Comparison of ENCODE assay signal across 1 cellular context in genomic region chr15:80695099-80695910, GRCh38.
TF ChIP-seq lines count a peak whose summit lies in the region.

Gene ABHD17C, plus strand, starts transcription at chr15:80695310. Its CDS starts 120 bp downstream, at chr15:80695430.

TF ChIP-seq in WTC11, 78 proteins besides CTCF, POLR2A, EP300 and RAD21 (continued from another document and continues in another):
- no peak for TF ChIP-seq ZNF532 (CRISPR knock-in tag; IDR thresholded peaks at IDR 0.05; ENCODE audit: borderline replicate concordance)
- no peak for TF ChIP-seq ZNF219 (CRISPR knock-in tag; IDR thresholded peaks at IDR 0.05; ENCODE audit: borderline replicate concordance)
- no peak for TF ChIP-seq ATF6 (CRISPR knock-in tag; IDR thresholded peaks at IDR 0.05)
- no peak for TF ChIP-seq NFATC4 (CRISPR knock-in tag; IDR thresholded peaks at IDR 0.05)
- no peak for TF ChIP-seq HMGXB4 (CRISPR knock-in tag; IDR thresholded peaks at IDR 0.05)
- TF ChIP-seq SOX15 (CRISPR knock-in tag; IDR thresholded peaks at IDR 0.05), result no peak
- TF ChIP-seq FOXP4 (CRISPR knock-in tag; IDR thresholded peaks at IDR 0.05), result no peak; the same call in 1 of the 2 replicates
- TF ChIP-seq ZNF281 (CRISPR knock-in tag; IDR thresholded peaks at IDR 0.05), result no peak
- no peak for TF ChIP-seq JAZF1 (CRISPR knock-in tag; IDR thresholded peaks at IDR 0.05)
- TF ChIP-seq AR (CRISPR knock-in tag; IDR thresholded peaks at IDR 0.05), result no peak
- no peak for TF ChIP-seq GABPB1 (CRISPR knock-in tag; IDR thresholded peaks at IDR 0.05)
- no peak for TF ChIP-seq TCF7 (CRISPR knock-in tag; IDR thresholded peaks at IDR 0.05; ENCODE audit: low read depth)
- TF ChIP-seq ESRRA (CRISPR knock-in tag; IDR thresholded peaks at IDR 0.05; ENCODE audit: borderline replicate concordance), result no peak
- TF ChIP-seq CDX4 (CRISPR knock-in tag; IDR thresholded peaks at IDR 0.05; ENCODE audit: borderline replicate concordance), result no peak
- TF ChIP-seq TEAD1 (CRISPR knock-in tag; IDR thresholded peaks at IDR 0.05), result no peak
- TF ChIP-seq PREB (CRISPR knock-in tag; IDR thresholded peaks at IDR 0.05; ENCODE audit: borderline replicate concordance), result no peak
- TF ChIP-seq SMAD3 (CRISPR knock-in tag; IDR thresholded peaks at IDR 0.05; ENCODE audit: borderline replicate concordance), result no peak
- 0 out of 2 replicates have a peak, but pooled peaks have one; percentile 57 for TF ChIP-seq TP53 (CRISPR knock-in tag; IDR thresholded peaks at IDR 0.05)
- TF ChIP-seq CBFB (CRISPR knock-in tag; IDR thresholded peaks at IDR 0.05; ENCODE audit: low read depth), result peak; percentile 22; the same call in 1 of the 2 replicates
- TF ChIP-seq FOXP1 (CRISPR knock-in tag; IDR thresholded peaks at IDR 0.05; ENCODE audit: borderline replicate concordance), result peak; percentile 65; the same call in 1 of the 2 replicates
- TF ChIP-seq OVOL2 (CRISPR knock-in tag; IDR thresholded peaks at IDR 0.05; ENCODE audit: borderline replicate concordance), result no peak
- peak; percentile 22; the same call in 1 of the 2 replicates for TF ChIP-seq TEAD4 (CRISPR knock-in tag; IDR thresholded peaks at IDR 0.05)
- no peak for TF ChIP-seq MYBL2 (CRISPR knock-in tag; IDR thresholded peaks at IDR 0.05)
- TF ChIP-seq ZNF423 (CRISPR knock-in tag; IDR thresholded peaks at IDR 0.05), result no peak
- no peak for TF ChIP-seq ZNF396 (CRISPR knock-in tag; IDR thresholded peaks at IDR 0.05; ENCODE audit: borderline replicate concordance)
- 0 out of 2 replicates have a peak, but pooled peaks have one; percentile 32 for TF ChIP-seq ZBTB21 (CRISPR knock-in tag; IDR thresholded peaks at IDR 0.05; ENCODE audit: borderline replicate concordance)
- no peak for TF ChIP-seq ERG (CRISPR knock-in tag; IDR thresholded peaks at IDR 0.05)
- TF ChIP-seq NFYB (CRISPR knock-in tag; conservative IDR thresholded peaks at IDR 0.05; ENCODE audit: low read depth), result no peak
- TF ChIP-seq ATF1 (CRISPR knock-in tag; IDR thresholded peaks at IDR 0.05), result no peak
- no peak for TF ChIP-seq AFF4 (CRISPR knock-in tag; IDR thresholded peaks at IDR 0.05; ENCODE audit: borderline replicate concordance)
